16 cellular contexts compared by ENCODE assay signal in the genomic region with DNA sequence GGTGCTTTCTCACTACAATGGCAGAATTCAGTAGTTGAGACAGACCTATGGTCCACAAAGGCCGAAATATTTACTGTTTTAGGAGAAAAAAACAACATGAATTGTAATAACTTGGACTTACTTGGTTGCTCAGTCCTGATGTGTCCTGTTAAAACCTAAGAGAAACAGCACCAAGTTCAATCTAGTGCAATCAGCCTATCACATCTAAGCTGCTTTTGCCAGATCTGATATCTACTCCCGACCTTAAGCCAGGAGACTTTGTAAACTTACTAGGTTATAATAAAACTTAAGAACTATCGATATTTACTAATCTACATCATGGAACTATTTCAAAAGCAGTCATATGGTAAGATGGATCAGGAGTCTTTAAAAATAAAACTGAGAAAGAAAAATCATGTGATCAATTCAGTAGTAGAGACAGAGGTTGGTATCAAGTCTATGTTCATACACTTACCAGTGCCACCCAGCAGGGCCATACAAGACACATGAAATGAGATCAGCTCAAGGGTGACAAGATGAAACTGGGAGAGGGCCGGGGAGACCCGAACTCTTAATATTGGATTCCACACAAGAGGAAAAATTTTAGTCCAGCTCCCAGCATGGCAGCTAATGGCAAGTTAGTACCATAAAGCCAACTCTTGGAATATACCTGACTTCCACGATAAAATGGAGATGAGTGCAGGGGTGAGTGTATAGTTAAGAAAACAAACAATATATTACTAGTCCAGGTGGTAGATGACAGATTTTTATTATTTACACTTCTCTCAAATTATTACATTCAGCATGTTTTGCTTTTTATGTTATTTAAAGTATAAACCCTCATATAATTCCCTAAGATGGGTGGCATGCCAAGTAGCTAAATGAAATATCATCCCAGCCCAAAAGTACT. TPM values are rescaled to one million over a fixed set of nuclear protein-coding genes. Genes with fewer than 3 reads are reported as not detected.
DNase-seq lines count a peak whose midpoint lies in the region; ATAC-seq and TF ChIP-seq lines count a peak whose summit lies in the region.
"Had no signal": no experiment of that assay in that cellular context is flagged by ENCODE, and none has a peak within 500 bp of the region (broad histone marks: within the 10 kb centered on the region; RNA-seq: fewer than 3 reads in every experiment).

No MANE protein-coding gene starts in this region.

- intact Hi-C loops in activated CD4-positive, alpha-beta T cell treated with anti-CD3 and anti-CD28 coated beads for 36 hours (cut with DNase I, micrococcal nuclease), result no loop called here
- intact Hi-C loops in PC-3 (cut with micrococcal nuclease), result no loop called here
- intact Hi-C loops in prostate gland (cut with DNase I), result no loop called here
- intact Hi-C loops in upper lobe of right lung (cut with DNase I), result no loop called here

- peaks cover 23% of the 10 kb centered on the region for H3K36me3 ChIP-seq in PC-3 (ENCODE audit: low read depth, low read length)
- no peaks in the 10 kb centered on the region for H3K36me3 ChIP-seq in prostate gland
- H3K36me3 ChIP-seq in upper lobe of right lung, result peaks cover 22% of the 10 kb centered on the region

- H3K4me3 ChIP-seq in PC-3 (ENCODE audit: low read length), result no peak overlapping the region
- H3K4me3 ChIP-seq in prostate gland, result no peak overlapping the region
- H3K4me3 ChIP-seq in upper lobe of right lung, result no peak overlapping the region

- H3K36me3 Mint-ChIP-seq in activated CD4-positive, alpha-beta T cell treated with anti-CD3 and anti-CD28 coated beads for 36 hours (ENCODE audit: low read depth), result peaks cover 56% of the 10 kb centered on the region
- H3K36me3 Mint-ChIP-seq in chondrocyte (ENCODE audit: low read depth), result peaks cover 9% of the 10 kb centered on the region

- no peak overlapping the region for H2AFZ ChIP-seq in PC-3 (ENCODE audit: low read length)

- H3K9me2 ChIP-seq in PC-3 (replicated peaks; ENCODE audit: low read length), result no peaks in the 10 kb centered on the region

- H3K27me3 ChIP-seq in PC-3 (ENCODE audit: low read length) (no peaks in the 10 kb centered on the region), prostate gland (replicated peaks; ENCODE audit: insufficient read depth) (no peaks in the 10 kb centered on the region), upper lobe of right lung (no peaks in the 10 kb centered on the region)

- no peak for TF ChIP-seq POLR2A in prostate gland (IDR thresholded peaks at IDR 0.05)

- no peaks in the 10 kb centered on the region for H4K20me1 ChIP-seq in PC-3 (ENCODE audit: low read length)

- H3K27me3 Mint-ChIP-seq in activated CD4-positive, alpha-beta T cell treated with anti-CD3 and anti-CD28 coated beads for 36 hours, result no peaks in the 10 kb centered on the region
- no peaks in the 10 kb centered on the region for H3K27me3 Mint-ChIP-seq in chondrocyte (ENCODE audit: low read depth)

- WGBS in prostate gland, result 56% methylated on average over 6 of the region's 6 CpGs

- peak; percentile 20 for ATAC-seq in activated CD4-positive, alpha-beta T cell treated with anti-CD3 and anti-CD28 coated beads for 36 hours
- ATAC-seq in PC-3, result peak; percentile 8; the same call in 1 of the 2 replicates
- no peak for ATAC-seq in GM19395 (IDR thresholded peaks at IDR 0.05; ENCODE audit: unreplicated experiment)
- ATAC-seq in upper lobe of right lung, result no peak

- no peaks in the 10 kb centered on the region for H3F3A ChIP-seq in PC-3 (ENCODE audit: low read length, unreplicated experiment)

- BruUV-seq in PC-3 (replicated peaks; lab: Mats Ljungman, UMichigan), result no TSS peak

- H3K27ac ChIP-seq in PC-3 (ENCODE audit: low read length) (no peak overlapping the region), prostate gland (peak overlapping the region; percentile 20 to 35), upper lobe of right lung (no peak overlapping the region)

- H3K9ac ChIP-seq in PC-3 (ENCODE audit: low read length), result no peak overlapping the region

- peak overlapping the region; percentile 47 for H3K27ac Mint-ChIP-seq in activated CD4-positive, alpha-beta T cell treated with anti-CD3 and anti-CD28 coated beads for 36 hours
- H3K27ac Mint-ChIP-seq in chondrocyte (ENCODE audit: unreplicated experiment), result peak overlapping the region; percentile 36

- H3K4me3 Mint-ChIP-seq in activated CD4-positive, alpha-beta T cell treated with anti-CD3 and anti-CD28 coated beads for 36 hours, result no peak overlapping the region
- no peak overlapping the region for H3K4me3 Mint-ChIP-seq in chondrocyte (ENCODE audit: unreplicated experiment)
- H3K4me3 Mint-ChIP-seq: activated T-cell treated with anti-CD3 and anti-CD28 coated beads, Interleukin-2, amount 50 U/mL, for 4 hours had no signal

- peaks cover 56% of the 10 kb centered on the region for H3K4me1 Mint-ChIP-seq in activated CD4-positive, alpha-beta T cell treated with anti-CD3 and anti-CD28 coated beads for 36 hours
- peaks cover 23% of the 10 kb centered on the region for H3K4me1 Mint-ChIP-seq in chondrocyte (ENCODE audit: low read depth)

- H3K9me3 Mint-ChIP-seq in activated CD4-positive, alpha-beta T cell treated with anti-CD3 and anti-CD28 coated beads for 36 hours (ENCODE audit: low read depth), result no peaks in the 10 kb centered on the region
- no peaks in the 10 kb centered on the region for H3K9me3 Mint-ChIP-seq in chondrocyte (ENCODE audit: low read depth)
- H3K9me3 Mint-ChIP-seq: activated T-cell treated with anti-CD3 and anti-CD28 coated beads, Interleukin-2, amount 50 U/mL, for 4 hours had no signal

- no peaks in the 10 kb centered on the region; the same call in 1 of the 2 replicates for H3K79me2 ChIP-seq in PC-3 (ENCODE audit: low read length)

- no peaks in the 10 kb centered on the region for H3K9me3 ChIP-seq in PC-3 (ENCODE audit: low read length)
- no peaks in the 10 kb centered on the region for H3K9me3 ChIP-seq in prostate gland
- H3K9me3 ChIP-seq in upper lobe of right lung, result no peaks in the 10 kb centered on the region

- H3K4me1 ChIP-seq in PC-3 (ENCODE audit: insufficient read depth, low read length) (no peaks in the 10 kb centered on the region), prostate gland (replicated peaks) (peaks cover 7% of the 10 kb centered on the region), upper lobe of right lung (no peaks in the 10 kb centered on the region)

- no peak for DNase-seq in activated CD4-positive, alpha-beta T cell treated with anti-CD3 and anti-CD28 coated beads for 36 hours
- DNase-seq in activated CD4-positive, alpha-beta T cell treated with anti-CD3 and anti-CD28 coated beads for 4 hours, result no peak
- DNase-seq in PC-3, result no peak
- DNase-seq in chondrocyte (ENCODE audit: low spot score), result no peak
- DNase-seq in prostate gland (ENCODE audit: low spot score), result no peak
- no peak for DNase-seq in upper lobe of right lung
- DNase-seq in mesenteric fat pad (ENCODE audit: low spot score), result no peak
- DNase-seq: activated T-cell treated with anti-CD3 and anti-CD28 coated beads, Interleukin-2, amount 50 U/mL, for 4 hours; GF-D8; kidney glomerular epithelial cell; NCI-H1694; NCI-H69; RPMI8226; substantia nigra; T-helper 2 cell had no signal

- CTCF ChIA-PET in activated CD4-positive, alpha-beta T cell treated with anti-CD3 and anti-CD28 coated beads for 36 hours (lab: Charles Lee), result interaction anchor here (0.7 to 3.0 kb wide), 9 partner anchors 8 to 460 kb away, joined by 3 to 21 read pairs (median 3); no protein-coding TSS in a partner anchor
- CTCF ChIA-PET in PC-3 (lab: Charles Lee), result no interaction called here

- H3K4me2 ChIP-seq in PC-3 (ENCODE audit: low read length), result no peak overlapping the region

- TF ChIP-seq CTCF in PC-3 (conservative IDR thresholded peaks at IDR 0.05; ENCODE audit: low read depth, low read length) (no peak), chondrocyte (IDR thresholded peaks at IDR 0.05) (no peak), prostate gland (IDR thresholded peaks at IDR 0.05) (no peak), upper lobe of right lung (IDR thresholded peaks at IDR 0.05) (no peak)

- POLR2A ChIA-PET in activated CD4-positive, alpha-beta T cell treated with anti-CD3 and anti-CD28 coated beads for 36 hours (lab: Charles Lee), result interaction anchor here (0.8 to 1.2 kb wide), 3 partner anchors 15 to 53 kb away, joined by 3 to 4 read pairs (median 4); no protein-coding TSS in a partner anchor
- POLR2A ChIA-PET in PC-3 (lab: Charles Lee; ENCODE audit: unreplicated experiment), result no interaction called here

RNA-seq across cellular contexts. Expression of a gene that starts 27.5 kb away (rescaled TPM):
- 10 to 100 TPM; 47.5 to 58.7 TPM for total RNA-seq in activated CD4-positive, alpha-beta T cell treated with anti-CD3 and anti-CD28 coated beads for 36 hours
- total RNA-seq in PC-3 (2014; rRNA removed) (30.2 and 38.9 TPM in 2 replicates), chondrocyte (48.3 to 69.0 TPM (median 67.1 TPM) in 3 replicates), prostate gland (100 to 1,000 TPM; 138 to 241 TPM), upper lobe of right lung (52.2 TPM), mesenteric fat pad (119 TPM)

RNA-seq across cellular contexts. Expression of a gene that starts 36.5 kb away (rescaled TPM):
- total RNA-seq in activated CD4-positive, alpha-beta T cell treated with anti-CD3 and anti-CD28 coated beads for 36 hours, result 100 to 1,000 TPM; 186 to 279 TPM
- total RNA-seq in PC-3 (2014; rRNA removed) (128 and 205 TPM in 2 replicates), chondrocyte (70.0 to 88.1 TPM (median 72.1 TPM) in 3 replicates), prostate gland (10 to 100 TPM; 49.0 to 71.5 TPM), upper lobe of right lung (65.9 TPM), mesenteric fat pad (90.4 TPM)

Comparison
In these comparisons a context has a peak if more than half of its experiments do, and no peak if none do; other contexts are left out.
1. ATAC-seq: peak in activated CD4-positive, alpha-beta T cell treated with anti-CD3 and anti-CD28 coated beads for 36 hours (single experiment) and PC-3 (single experiment); none in GM19395 (single experiment) and upper lobe of right lung (single experiment).
2. H3K27ac ChIP-seq: peak in prostate gland (2 of 2); none in PC-3 (single experiment) and upper lobe of right lung (single experiment).